ENCODE assay signal across 8 cellular contexts in genomic region chr6:69732640-69733039, GRCh38.
DNase-seq lines count a peak whose midpoint lies in the region; ATAC-seq and TF ChIP-seq lines count a peak whose summit lies in the region.

No MANE protein-coding gene starts in this region.

- DNase-seq in COLO829 (ENCODE audit: low spot score) (peak; percentile 7), LNCaP clone FGC (ENCODE audit: low read depth) (no peak), fibroblast of peridontal ligament (ENCODE audit: extremely low read depth) (peak; percentile 50), HK-2 (ENCODE audit: unreplicated experiment) (no peak)
- no peak for DNase-seq in NK-92 treated with Interleukin-12 subunit alpha and Interleukin-12 subunit beta, amount 100 ng/mL, for 24 hours (lab: John Stamatoyannopoulos, UW)
- DNase-seq in stimulated activated CD4-positive, alpha-beta T cell treated with anti-CD3 and anti-CD28 coated beads, Interleukin-2, amount 100 ng/mL, for 24 hours: no peak

- ATAC-seq in GM21423 (IDR thresholded peaks at IDR 0.05; ENCODE audit: unreplicated experiment) (peak; percentile 69), HG02973 (IDR thresholded peaks at IDR 0.05; ENCODE audit: unreplicated experiment) (no peak)

- TF ChIP-seq CTCF in LNCaP clone FGC (IDR thresholded peaks at IDR 0.05; ENCODE audit: control insufficient read depth, extremely low read depth, insufficient read depth): peak; percentile 36

- H3K4me3 ChIP-seq in LNCaP clone FGC (ENCODE audit: low read depth, low read length): no peak overlapping the region

Comparison
In these comparisons a context has a peak if more than half of its experiments do, and no peak if none do; other contexts are left out.
1. DNase-seq: peak in COLO829 (single experiment) and fibroblast of peridontal ligament (single experiment); none in LNCaP clone FGC (single experiment), NK-92 treated with Interleukin-12 subunit alpha and Interleukin-12 subunit beta, amount 100 ng/mL, for 24 hours (single experiment), HK-2 (single experiment) and stimulated activated CD4-positive, alpha-beta T cell treated with anti-CD3 and anti-CD28 coated beads, Interleukin-2, amount 100 ng/mL, for 24 hours (0 of 2).